ENCODE assay signal across 8 cellular contexts in genomic region chr10:15859865-15860691, GRCh38. TPM values are rescaled to one million over a fixed set of nuclear protein-coding genes. Genes with fewer than 3 reads are reported as not detected.
DNase-seq lines count a peak whose midpoint lies in the region; ATAC-seq and TF ChIP-seq lines count a peak whose summit lies in the region.

MINDY3 (minus strand) TSS chr10:15860507; CDS start chr10:15860299, 208 bp downstream.

- peak; percentile 83 for TF ChIP-seq POLR2A in GM18526 (IDR thresholded peaks at IDR 0.05; ENCODE audit: extremely low read depth, insufficient read length)

- ATAC-seq in HG03064 (IDR thresholded peaks at IDR 0.05; ENCODE audit: low read depth, unreplicated experiment) = peak; percentile 91

- POLR2A ChIA-PET in A673 (lab: Charles Lee; ENCODE audit: low non-redundant PET) = interaction anchor here (0.6 kb wide), 1 partner anchor 574 kb away, joined by 3 read pairs; no protein-coding TSS in a partner anchor

- DNase-seq in A673 (ENCODE audit: low spot score) (peak; percentile 89), NCI-H2171 treated with DMSO at 0.1 percent for 48 hours (lab: John Stamatoyannopoulos, UW) (peak; percentile 77), cardiac fibroblast (ENCODE audit: low read depth in 2 of 2) (peak; percentile 80 to 82), inferior parietal cortex (ENCODE audit: extremely low spot score) (peak; percentile 95), smooth muscle cell of the brain vasculature (ENCODE audit: low read depth, low spot score) (peak; percentile 46)

- no TSS peak for BruUV-seq in A673 (replicated peaks; lab: Mats Ljungman, UMichigan)

- peaks cover 26% of the 10 kb centered on the region for H3K27me3 ChIP-seq in A673 (replicated peaks; ENCODE audit: insufficient read depth, low read depth, low read length, poor library complexity)

- peaks cover 11% of the 10 kb centered on the region for H3K4me1 ChIP-seq in A673 (ENCODE audit: insufficient read depth, low read length, poor library complexity, severe bottlenecking)

- no peaks in the 10 kb centered on the region for H3K36me3 ChIP-seq in A673 (ENCODE audit: insufficient read depth, low read length, poor library complexity, severe bottlenecking)

- CTCF ChIA-PET in A673 (lab: Charles Lee) = no interaction called here

- TF ChIP-seq CTCF in A673 (conservative IDR thresholded peaks at IDR 0.05; ENCODE audit: low read depth, low read length) (no peak), WI38 (IDR thresholded peaks at IDR 0.05; ENCODE audit: low read depth, low read length) (no peak), cardiac fibroblast (IDR thresholded peaks at IDR 0.05; ENCODE audit: low read depth, low read length) (no peak)

- intact Hi-C loops in A673 (cut with micrococcal nuclease; ENCODE audit: unreplicated experiment) = no loop called here

- H3K4me3 ChIP-seq in A673 (ENCODE audit: low read depth, low read length, poor library complexity, severe bottlenecking) (peak within 1 kb of the TSS; percentile 91), WI38 (ENCODE audit: low read depth, low read length) (peak within 1 kb of the TSS; percentile 94), cardiac fibroblast (replicated peaks in 1 of 2; ENCODE audit: low read depth in 2 of 2, low read length in 2 of 2) (peak within 1 kb of the TSS; percentile 74 to 97)

- H3K9me3 ChIP-seq in A673 (ENCODE audit: low read depth, low read length, poor library complexity, severe bottlenecking) = no peaks in the 10 kb centered on the region

- peak within 1 kb of the TSS; percentile 16 for H3K27ac ChIP-seq in A673 (ENCODE audit: low read depth, low read length, poor library complexity, severe bottlenecking)

RNA-seq across cellular contexts. Expression of gene MINDY3, which starts in this region (rescaled TPM):
- total RNA-seq in A673 (2021) = 14.6 and 15.1 TPM in 2 replicates

Comparison
In these comparisons a context has a peak if more than half of its experiments do, and no peak if none do; other contexts are left out.
1. Peak in every context shown above with its lines: DNase-seq, ATAC-seq, H3K4me3 ChIP-seq and H3K27ac ChIP-seq.